17 cellular contexts compared by ENCODE assay signal in the genomic region with DNA sequence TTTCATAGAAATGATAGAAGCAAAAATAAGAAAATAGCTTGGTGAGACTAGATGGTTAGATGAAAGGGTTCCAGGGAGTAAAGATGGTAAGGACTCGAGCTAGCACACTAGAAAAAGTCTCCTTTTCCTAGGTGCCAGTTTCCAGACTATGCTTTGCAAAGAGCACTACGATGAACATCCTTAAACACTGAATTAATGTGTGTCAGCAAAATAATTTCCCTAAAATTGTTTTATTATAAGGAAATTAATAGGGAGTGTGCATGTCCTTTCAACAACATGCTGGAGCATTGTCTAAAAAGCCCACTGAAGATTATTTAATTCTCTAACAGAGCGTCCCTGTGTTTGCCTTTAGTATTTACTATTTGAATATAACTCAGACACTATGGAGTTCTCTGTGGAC.
DNase-seq lines count a peak whose midpoint lies in the region; ATAC-seq, FAIRE-seq and TF ChIP-seq lines count a peak whose summit lies in the region.
"Had no signal": no experiment of that assay in that cellular context is flagged by ENCODE, and none has a peak within 500 bp of the region (broad histone marks: within the 10 kb centered on the region; RNA-seq: fewer than 3 reads in every experiment).

No MANE protein-coding gene starts in this region.

- POLR2A ChIA-PET in A549 (lab: Yijun Ruan, JAX) (no interaction called here), HCT116 (lab: Charles Lee) (no interaction called here), GM12878 (lab: Charles Lee) (no interaction called here), OCI-LY7 (lab: Charles Lee) (interaction anchor here (0.9 kb wide), 1 partner anchor 11 kb away, joined by 3 read pairs; no protein-coding TSS in a partner anchor)

- 62% methylated on average over 3 of the region's 3 CpGs for WGBS in A549 (ENCODE audit: missing lambda C conversion rate)
- 27% methylated on average over 3 of the region's 3 CpGs for WGBS in GM12878 (ENCODE audit: insufficient coverage, insufficient replicate concordance, low lambda C conversion rate, missing lambda C conversion rate)

- H4K20me1 ChIP-seq in HCT116 (ENCODE audit: insufficient read depth), result no peaks in the 10 kb centered on the region
- H4K20me1 ChIP-seq in GM12878 (ENCODE audit: control insufficient read depth, insufficient read depth), result no peaks in the 10 kb centered on the region
- H4K20me1 ChIP-seq in OCI-LY7 (ENCODE audit: insufficient read depth, low read length), result no peaks in the 10 kb centered on the region

- H3K9ac ChIP-seq in HCT116 (ENCODE audit: low read length), result no peak overlapping the region
- no peak overlapping the region for H3K9ac ChIP-seq in GM12878 (ENCODE audit: control insufficient read depth, insufficient read depth, low read length)

- DNase-seq in A549 (ENCODE audit: low read depth in 1 of 2, low spot score in 1 of 2), result no peak
- DNase-seq in HCT116 (ENCODE audit: low read depth, low spot score), result no peak
- DNase-seq in GM12878 (ENCODE audit: low read depth, low spot score), result no peak
- DNase-seq in OCI-LY7 (ENCODE audit: low spot score), result no peak
- DNase-seq: 8988T; C1 segment of cervical spinal cord; Caco-2; CD4-positive, alpha-beta memory T cell; DMS153; DND-41; H9; HFFc6 had no signal

- H3K79me2 ChIP-seq in HCT116 (ENCODE audit: insufficient read depth, low read length) (no peaks in the 10 kb centered on the region), GM12878 (ENCODE audit: control insufficient read depth, insufficient read depth, low read length) (no peaks in the 10 kb centered on the region), OCI-LY7 (ENCODE audit: insufficient read depth, low read depth, low read length) (no peaks in the 10 kb centered on the region)

- in situ Hi-C loops in GM12878 (cut with MboI), result loop anchor here (10.0 to 25.0 kb wide), 2 partner anchors 160 to 508 kb away; no protein-coding TSS in a partner anchor

- H3K4me3 ChIP-seq in A549 (no peak overlapping the region), HCT116 (replicated peaks in 1 of 2; ENCODE audit: low read depth in 1 of 2, low read length in 2 of 2) (no peak overlapping the region), GM12878 (no peak overlapping the region), OCI-LY7 (ENCODE audit: low read depth, low read length, poor library complexity, severe bottlenecking) (no peak overlapping the region)
- H3K4me3 ChIP-seq: GM23338 had no signal

- H3K27me3 ChIP-seq in HCT116 (ENCODE audit: insufficient read depth, low read length) (no peaks in the 10 kb centered on the region), GM12878 (replicated peaks in 1 of 2; ENCODE audit: control insufficient read depth in 2 of 2, insufficient read depth in 2 of 2, low read length in 1 of 2) (no peaks in the 10 kb centered on the region; a peak in 1 of 4 replicates)

- ATAC-seq in A549 (no peak), HCT116 (no peak), GM12878 (no peak), GM21367 (IDR thresholded peaks at IDR 0.05; ENCODE audit: unreplicated experiment) (no peak), HG03342 (IDR thresholded peaks at IDR 0.05; ENCODE audit: unreplicated experiment) (no peak)
- ATAC-seq: GM23338 had no signal

- CTCF ChIA-PET in A549 (lab: Yijun Ruan, JAX), result interaction anchor here (2.3 to 2.7 kb wide), 2 partner anchors 7 to 12 kb away, joined by 9 read pairs; no protein-coding TSS in a partner anchor
- CTCF ChIA-PET in HCT116 (lab: Charles Lee), result interaction anchor here (1.5 kb wide), 1 partner anchor 13 kb away, joined by 4 read pairs; no protein-coding TSS in a partner anchor
- CTCF ChIA-PET in GM12878 (lab: Yijun Ruan, JAX), result no interaction called here
- CTCF ChIA-PET in OCI-LY7 (lab: Charles Lee; ENCODE audit: unreplicated experiment), result no interaction called here

- TF ChIP-seq EP300 in A549 (IDR thresholded peaks at IDR 0.05) (no peak), GM12878 (IDR thresholded peaks at IDR 0.05; ENCODE audit: borderline replicate concordance in 1 of 2, control insufficient read depth in 1 of 2, low read depth in 2 of 2, low read length in 2 of 2) (no peak)

- no peaks in the 10 kb centered on the region for H3K9me3 ChIP-seq in A549
- H3K9me3 ChIP-seq in HCT116 (ENCODE audit: control insufficient read depth in 1 of 2, insufficient read depth in 1 of 2, low read depth in 1 of 2, low read length in 2 of 2), result no peaks in the 10 kb centered on the region
- no peaks in the 10 kb centered on the region for H3K9me3 ChIP-seq in GM12878 (replicated peaks; ENCODE audit: control insufficient read depth, insufficient read depth, low read length)
- H3K9me3 ChIP-seq in OCI-LY7 (ENCODE audit: low read length), result no peaks in the 10 kb centered on the region
- H3K9me3 ChIP-seq: Caco-2 had no signal

- no peak for FAIRE-seq in A549 (lab: Jason Lieb, UNC)
- peak; percentile 69 for FAIRE-seq in GM12878 (lab: Jason Lieb, UNC)
- FAIRE-seq: G401.6, GM19239 had no signal

- BruUV-seq in HCT116 (replicated peaks; lab: Mats Ljungman, UMichigan), result no TSS peak
- BruUV-seq in GM12878 (replicated peaks; lab: Mats Ljungman, UMichigan), result no TSS peak
- no TSS peak for BruUV-seq in OCI-LY7 (replicated peaks; lab: Mats Ljungman, UMichigan)

- H3K9me2 ChIP-seq in HCT116 (ENCODE audit: insufficient read depth), result no peaks in the 10 kb centered on the region
- H3K9me2 ChIP-seq in OCI-LY7 (ENCODE audit: insufficient read depth, low read length), result no peaks in the 10 kb centered on the region

- no peak for TF ChIP-seq RAD21 in A549 (conservative IDR thresholded peaks at IDR 0.05 in 1 of 2, IDR thresholded peaks at IDR 0.05 in 1 of 2)
- TF ChIP-seq RAD21 in HCT116 (IDR thresholded peaks at IDR 0.05; ENCODE audit: low read depth), result no peak
- TF ChIP-seq RAD21 in GM12878 (IDR thresholded peaks at IDR 0.05; ENCODE audit: insufficient read depth, low read depth, low read length), result no peak

- RAD21 ChIA-PET in HCT116 (lab: Charles Lee; ENCODE audit: low non-redundant PET in 1 of 2, low total read pairs in 2 of 2, uncharacterized antibody in 2 of 2, unreplicated experiment in 2 of 2) (no interaction called here), GM12878 (lab: Charles Lee; ENCODE audit: unreplicated experiment) (interaction anchor here (1.1 kb wide), 1 partner anchor 10 kb away, joined by 3 read pairs; no protein-coding TSS in a partner anchor)

- H2AFZ ChIP-seq in HCT116 (ENCODE audit: low read depth, low read length, poor library complexity, severe bottlenecking) (peak overlapping the region; percentile 23), GM12878 (ENCODE audit: control insufficient read depth, low read depth, low read length) (no peak overlapping the region), OCI-LY7 (ENCODE audit: low read length) (no peak overlapping the region)
- H2AFZ ChIP-seq: GM23338 had no signal

- H3K4me1 ChIP-seq in A549 (peaks cover 24% of the 10 kb centered on the region), HCT116 (ENCODE audit: control insufficient read depth in 1 of 2, insufficient read depth in 2 of 2, low read length in 2 of 2) (peaks cover 0 to 37% of the 10 kb centered on the region in 2 experiments; a peak in 3 of 4 replicates), GM12878 (ENCODE audit: control insufficient read depth, insufficient read depth, low read length) (no peaks in the 10 kb centered on the region), OCI-LY7 (ENCODE audit: insufficient read depth, low read length, poor library complexity, severe bottlenecking) (peaks cover 7% of the 10 kb centered on the region)

- H3K27ac ChIP-seq in A549, result no peak overlapping the region
- no peak overlapping the region for H3K27ac ChIP-seq in HCT116 (ENCODE audit: low read depth, low read length)
- H3K27ac ChIP-seq in GM12878 (ENCODE audit: control insufficient read depth, insufficient read depth), result no peak overlapping the region
- no peak overlapping the region for H3K27ac ChIP-seq in OCI-LY7 (ENCODE audit: low read depth, low read length, poor library complexity, severe bottlenecking)

- SMC1A ChIA-PET in GM12878 (lab: Charles Lee; ENCODE audit: uncharacterized antibody, unreplicated experiment), result no interaction called here

- H3K4me2 ChIP-seq in A549 (no peak overlapping the region), HCT116 (ENCODE audit: low read length) (peak overlapping the region; percentile 6; the same call in 1 of the 2 replicates), GM12878 (ENCODE audit: control insufficient read depth, insufficient read depth) (no peak overlapping the region), OCI-LY7 (ENCODE audit: low read length) (no peak overlapping the region)
- H3K4me2 ChIP-seq: GM23338 had no signal

- H3K36me3 ChIP-seq in HCT116 (ENCODE audit: control insufficient read depth in 1 of 2, insufficient read depth in 2 of 2, low read length in 2 of 2), result no peaks in the 10 kb centered on the region
- no peaks in the 10 kb centered on the region for H3K36me3 ChIP-seq in GM12878 (ENCODE audit: control insufficient read depth in 2 of 2, insufficient read depth in 2 of 2, low read length in 1 of 2)
- H3K36me3 ChIP-seq in OCI-LY7 (ENCODE audit: insufficient read depth, low read length), result no peaks in the 10 kb centered on the region; the same call in 1 of the 2 replicates

- TF ChIP-seq CTCF in A549 (IDR thresholded peaks at IDR 0.05) (no peak), HCT116 (IDR thresholded peaks at IDR 0.05 in 2 of 3, conservative IDR thresholded peaks at IDR 0.05 in 1 of 3; ENCODE audit: borderline replicate concordance in 1 of 3, insufficient read depth in 1 of 3, low read depth in 2 of 3, low read length in 2 of 3) (no peak), GM12878 (IDR thresholded peaks at IDR 0.05 in 2 of 3, conservative IDR thresholded peaks at IDR 0.05 in 1 of 3; ENCODE audit: control insufficient read depth in 2 of 3, extremely low read depth in 1 of 3, insufficient read depth in 1 of 3, low read depth in 3 of 3, low read length in 3 of 3) (no peak), OCI-LY7 (conservative IDR thresholded peaks at IDR 0.05; ENCODE audit: low read length) (no peak)

- intact Hi-C loops in HCT116 (cut with micrococcal nuclease) (loop anchor here (10.0 kb wide), 1 partner anchor 520 kb away; no protein-coding TSS in a partner anchor), GM12878 (cut with micrococcal nuclease; ENCODE audit: unreplicated experiment) (no loop called here), OCI-LY7 (cut with micrococcal nuclease; ENCODE audit: unreplicated experiment) (no loop called here)

- no peak for TF ChIP-seq POLR2A in A549 (IDR thresholded peaks at IDR 0.05; ENCODE audit: low read length)
- no peak for TF ChIP-seq POLR2A in HCT116 (IDR thresholded peaks at IDR 0.05; ENCODE audit: borderline replicate concordance, extremely low read depth, insufficient read depth, insufficient read length)
- no peak for TF ChIP-seq POLR2A in GM12878 (IDR thresholded peaks at IDR 0.05; ENCODE audit: low read depth, low read length)

TF ChIP-seq in A549, 52 proteins besides CTCF, POLR2A, EP300 and RAD21:
- TF ChIP-seq KDM5A (IDR thresholded peaks at IDR 0.05), result no peak
- TF ChIP-seq MAFK (IDR thresholded peaks at IDR 0.05; ENCODE audit: partially characterized antibody), result peak; percentile 56

TF ChIP-seq in HCT116, 20 proteins besides CTCF, POLR2A, EP300 and RAD21:
- TF ChIP-seq ZFX (IDR thresholded peaks at IDR 0.05), result no peak
- TF ChIP-seq TCF7L2 (IDR thresholded peaks at IDR 0.05; ENCODE audit: borderline replicate concordance, extremely low read depth, insufficient read depth, insufficient read length), result no peak

Comparison
In these comparisons a context has a peak if more than half of its experiments do, and no peak if none do; other contexts are left out.
1. CTCF ChIA-PET loops: an anchor here in A549 (2.3 to 2.7 kb wide) and HCT116 (1.5 kb wide); none called in GM12878 and OCI-LY7.